Comparison of ENCODE assay signal across 8 cellular contexts in the genomic region with DNA sequence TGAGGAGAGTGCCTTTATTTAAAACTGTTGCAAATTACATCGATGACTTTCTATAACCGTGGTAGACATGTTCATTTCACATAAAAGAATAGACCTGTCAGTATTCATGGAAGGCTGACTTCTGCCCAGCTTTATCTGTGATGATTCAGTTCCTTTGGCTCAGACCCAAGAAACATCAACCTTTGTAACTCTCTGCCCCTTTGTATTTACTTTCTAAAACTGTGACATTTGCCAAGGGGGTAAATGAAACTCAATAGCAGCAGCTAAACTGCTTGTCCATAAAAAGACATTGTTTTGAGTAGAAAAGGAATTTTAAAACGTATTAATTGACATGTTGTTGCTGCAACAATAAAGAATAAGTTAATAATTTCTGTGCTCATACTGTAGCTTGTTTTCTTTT.
DNase-seq lines count a peak whose midpoint lies in the region; ATAC-seq, FAIRE-seq and TF ChIP-seq lines count a peak whose summit lies in the region.

No MANE protein-coding gene starts in this region.

- peaks cover 39% of the 10 kb centered on the region for H3K4me1 Mint-ChIP-seq in astrocyte (ENCODE audit: low read depth, unreplicated experiment)

- no peaks in the 10 kb centered on the region for H3K79me2 ChIP-seq in astrocyte (ENCODE audit: insufficient read depth, low read length)

- H3K27me3 ChIP-seq in astrocyte (ENCODE audit: insufficient read depth, low read length), result no peaks in the 10 kb centered on the region

- H3K27ac ChIP-seq in astrocyte (ENCODE audit: low read depth, low read length), result peak overlapping the region; percentile 89

- H3K9me3 ChIP-seq in astrocyte (ENCODE audit: insufficient read depth, low read depth, low read length), result no peaks in the 10 kb centered on the region

- H3K4me3 ChIP-seq in astrocyte (ENCODE audit: insufficient read depth, low read depth, low read length), result peak overlapping the region; percentile 1

- no peaks in the 10 kb centered on the region for H3K36me3 ChIP-seq in astrocyte (ENCODE audit: insufficient read depth, low read length)

- H3K9ac ChIP-seq in astrocyte (ENCODE audit: low read length), result no peak overlapping the region

- H3K36me3 Mint-ChIP-seq in astrocyte (ENCODE audit: low read depth, unreplicated experiment), result no peaks in the 10 kb centered on the region

- no peak for ATAC-seq in stimulated activated naive CD8-positive, alpha-beta T cell treated with anti-CD3 and anti-CD28 coated beads, Interleukin-15, Interleukin-2, amounts not matched to agents 100 U/mL and 50 U/mL, for 24 hours

- H4K20me1 ChIP-seq in astrocyte (ENCODE audit: insufficient read depth, low read length), result no peaks in the 10 kb centered on the region

- FAIRE-seq in astrocyte (lab: Jason Lieb, UNC), result no peak

- H3K9me3 Mint-ChIP-seq in astrocyte (ENCODE audit: unreplicated experiment), result no peaks in the 10 kb centered on the region

- peak overlapping the region; percentile 99 for H3K27ac Mint-ChIP-seq in astrocyte (ENCODE audit: unreplicated experiment)

- H2AFZ ChIP-seq in astrocyte (ENCODE audit: low read depth, low read length), result no peak overlapping the region

- DNase-seq in Caki2 (ENCODE audit: low read depth) (peak; percentile 83), NCI-H2029 (lab: John Stamatoyannopoulos, UW) (peak; percentile 83), astrocyte (ENCODE audit: low read depth) (peak; percentile 71), kidney tubule cell (ENCODE audit: low spot score) (peak; percentile 85), ureter (ENCODE audit: low spot score) (no peak), GM19238 (ENCODE audit: insufficient read length, low spot score) (no peak), SKM-1 (lab: John Stamatoyannopoulos, UW; ENCODE audit: unreplicated experiment) (no peak)
- DNase-seq in stimulated activated naive CD8-positive, alpha-beta T cell treated with anti-CD3 and anti-CD28 coated beads, Interleukin-15, Interleukin-2, amounts not matched to agents 100 U/mL and 50 U/mL, for 24 hours, result no peak

- no peak for TF ChIP-seq CTCF in astrocyte (IDR thresholded peaks at IDR 0.05; ENCODE audit: insufficient read depth, low read depth, low read length)

- peaks cover 27% of the 10 kb centered on the region for H3K4me1 ChIP-seq in astrocyte (ENCODE audit: insufficient read depth, low read length)

- H3K4me2 ChIP-seq in astrocyte (ENCODE audit: low read length), result peak overlapping the region; percentile 65

- no peak overlapping the region for H3K4me3 Mint-ChIP-seq in astrocyte (ENCODE audit: unreplicated experiment)

- no peaks in the 10 kb centered on the region for H3K27me3 Mint-ChIP-seq in astrocyte (ENCODE audit: low read depth, unreplicated experiment)

- in situ Hi-C loops in Caki2 (cut with HindIII; ENCODE audit: low pct_unique_long_range_greater_than_20kb, low sequenced_read_pairs), result no loop called here

Comparison
In these comparisons a context has a peak if more than half of its experiments do, and no peak if none do; other contexts are left out.
1. DNase-seq: peak in Caki2 (single experiment), NCI-H2029 (single experiment), astrocyte (single experiment) and kidney tubule cell (single experiment); none in ureter (single experiment), GM19238 (single experiment), stimulated activated naive CD8-positive, alpha-beta T cell treated with anti-CD3 and anti-CD28 coated beads, Interleukin-15, Interleukin-2, amounts not matched to agents 100 U/mL and 50 U/mL, for 24 hours (single experiment) and SKM-1 (single experiment).